ENCODE assay signal across 1 cellular context in genomic region chr1:37473431-37474050, GRCh38.
TF ChIP-seq lines count a peak whose summit lies in the region.

No MANE protein-coding gene starts in this region.

TF ChIP-seq in GM23338, 12 proteins besides CTCF, POLR2A, EP300 and RAD21 (continued from another document):
- TF ChIP-seq ZNF462 (CRISPR knock-in tag; IDR thresholded peaks at IDR 0.05): no peak
